Comparison of ENCODE assay signal across 13 cellular contexts in the genomic region with DNA sequence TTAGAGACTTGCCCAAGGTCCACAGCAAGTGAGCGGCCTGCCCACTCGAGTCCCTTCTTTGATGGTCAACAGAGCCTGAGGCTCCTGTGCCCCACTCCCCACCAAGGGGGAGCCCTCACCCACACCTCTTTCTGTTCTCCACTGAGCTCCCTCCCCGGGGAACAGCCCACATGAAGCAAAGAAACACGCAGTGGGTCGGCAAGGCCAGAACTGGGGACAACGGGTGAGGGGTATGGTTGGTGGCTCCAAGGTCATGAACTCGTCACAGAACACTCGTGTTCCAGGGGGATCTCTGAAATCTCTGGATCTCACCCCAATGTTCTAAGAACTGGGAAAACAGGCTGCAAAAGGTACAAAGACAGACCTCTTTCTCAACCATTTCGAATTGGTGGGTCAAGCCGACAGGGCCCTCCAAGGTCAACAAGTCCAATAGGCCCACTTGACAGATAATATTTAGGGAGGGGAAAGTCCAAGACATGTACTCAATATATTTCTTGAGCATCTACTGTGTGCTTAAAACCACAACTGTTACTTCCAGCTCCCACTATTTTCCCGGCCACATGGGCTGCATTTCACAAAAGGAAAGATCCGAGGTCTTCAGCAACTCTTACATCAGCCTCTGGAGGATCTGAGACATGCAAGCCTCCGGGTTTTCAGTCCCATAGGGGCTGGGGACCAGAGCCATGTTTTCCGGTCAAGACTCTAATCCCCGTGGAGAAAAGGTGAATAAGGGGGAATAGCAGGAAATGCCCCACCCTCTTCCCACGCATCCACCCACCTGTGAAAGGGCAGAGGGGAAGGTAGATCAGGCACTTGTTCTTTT. TPM values are rescaled to one million over a fixed set of nuclear protein-coding genes. Genes with fewer than 3 reads are reported as not detected.
DNase-seq lines count a peak whose midpoint lies in the region; ATAC-seq and TF ChIP-seq lines count a peak whose summit lies in the region.
"Had no signal": no experiment of that assay in that cellular context is flagged by ENCODE, and none has a peak within 500 bp of the region (broad histone marks: within the 10 kb centered on the region; RNA-seq: fewer than 3 reads in every experiment).

No MANE protein-coding gene starts in this region.

- DNase-seq in activated naive CD4-positive, alpha-beta T cell treated with anti-CD3 and anti-CD28 coated beads, Interleukin-2, amount 50 U/mL, for 72 hours (ENCODE audit: low spot score in 2 of 2), result no peak
- DNase-seq in activated B cell treated with CpG ODN at 0.5 μM for 24 hours (no peak), NCI-H2081 treated with DMSO at 0.1 percent for 48 hours (lab: John Stamatoyannopoulos, UW) (no peak), NCI-H187 (lab: John Stamatoyannopoulos, UW) (no peak)
- DNase-seq in stimulated activated effector memory CD8-positive, alpha-beta T cell treated with anti-CD3 and anti-CD28 coated beads, Interleukin-12 subunit alpha, Interleukin-12 subunit beta, amount 100 ng/mL, for 72 hours (ENCODE audit: low spot score in 2 of 2), result no peak
- DNase-seq: activated CD4-positive, alpha-beta T cell treated with anti-CD3 and anti-CD28 coated beads, Interleukin-2, amount 10 ng/mL, durations not matched to agents 7 days and 5 days; aorta; NCI-H526 treated with DMSO at 0.1 percent for 48 hours; stimulated activated CD4-positive, alpha-beta T cell treated with anti-CD3 and anti-CD28 coated beads, Interleukin-2, amount 100 ng/mL, for 48 hours had no signal

- H3K4me1 Mint-ChIP-seq in activated naive CD4-positive, alpha-beta T cell treated with anti-CD3 and anti-CD28 coated beads, Interleukin-2, amount 50 U/mL, for 24 hours, result no peaks in the 10 kb centered on the region
- peaks cover 18% of the 10 kb centered on the region for H3K4me1 Mint-ChIP-seq in activated B cell treated with CpG ODN at 0.5 μM for 24 hours
- H3K4me1 Mint-ChIP-seq in stimulated activated effector memory CD8-positive, alpha-beta T cell treated with anti-CD3 and anti-CD28 coated beads, Interleukin-12 subunit alpha, Interleukin-12 subunit beta, amount 100 ng/mL, for 72 hours, result peaks cover 16% of the 10 kb centered on the region

- H3K27me3 Mint-ChIP-seq in activated naive CD4-positive, alpha-beta T cell treated with anti-CD3 and anti-CD28 coated beads, Interleukin-2, amount 50 U/mL, for 24 hours, result peaks cover 3% of the 10 kb centered on the region
- H3K27me3 Mint-ChIP-seq in activated B cell treated with CpG ODN at 0.5 μM for 24 hours, result peaks cover 25% of the 10 kb centered on the region

- H3K9me3 ChIP-seq in iPS-18c (ENCODE audit: control insufficient read depth, insufficient read depth, low read length), result no peaks in the 10 kb centered on the region
- H3K9me3 ChIP-seq: SJSA1 had no signal

- intact Hi-C loops in activated B cell treated with CpG ODN at 0.5 μM for 24 hours (cut with micrococcal nuclease), result no loop called here

- CTCF ChIA-PET in activated B cell treated with CpG ODN at 0.5 μM for 24 hours (lab: Charles Lee), result interaction anchor here (1.0 kb wide), 1 partner anchor 113 kb away, joined by 3 read pairs; a partner anchor contains a TSS

- no peak for TF ChIP-seq CTCF in activated B cell treated with CpG ODN at 0.5 μM for 24 hours (IDR thresholded peaks at IDR 0.05)

- H3K9me3 Mint-ChIP-seq in activated naive CD4-positive, alpha-beta T cell treated with anti-CD3 and anti-CD28 coated beads, Interleukin-2, amount 50 U/mL, for 24 hours, result no peaks in the 10 kb centered on the region
- H3K9me3 Mint-ChIP-seq in activated naive CD4-positive, alpha-beta T cell treated with anti-CD3 and anti-CD28 coated beads, Interleukin-2, amount 50 U/mL, for 72 hours, result no peaks in the 10 kb centered on the region
- no peaks in the 10 kb centered on the region for H3K9me3 Mint-ChIP-seq in activated B cell treated with CpG ODN at 0.5 μM for 24 hours
- no peaks in the 10 kb centered on the region for H3K9me3 Mint-ChIP-seq in stimulated activated effector memory CD8-positive, alpha-beta T cell treated with anti-CD3 and anti-CD28 coated beads, Interleukin-12 subunit alpha, Interleukin-12 subunit beta, amount 100 ng/mL, for 72 hours
- H3K9me3 Mint-ChIP-seq: activated CD4-positive, alpha-beta T cell treated with anti-CD3 and anti-CD28 coated beads, Interleukin-2, amount 10 ng/mL, durations not matched to agents 7 days and 5 days had no signal

- no peak for ATAC-seq in activated naive CD4-positive, alpha-beta T cell treated with anti-CD3 and anti-CD28 coated beads, Interleukin-2, amount 50 U/mL, for 72 hours
- ATAC-seq in activated B cell treated with CpG ODN at 0.5 μM for 24 hours (ENCODE audit: low read depth) (no peak), HG03469 (IDR thresholded peaks at IDR 0.05; ENCODE audit: unreplicated experiment) (no peak)
- ATAC-seq in stimulated activated effector memory CD8-positive, alpha-beta T cell treated with anti-CD3 and anti-CD28 coated beads, Interleukin-12 subunit alpha, Interleukin-12 subunit beta, amount 100 ng/mL, for 72 hours, result no peak

- H3K4me3 ChIP-seq in iPS-18c (ENCODE audit: insufficient read depth, low read depth, low read length), result peak overlapping the region; percentile 73; the same call in 1 of the 2 replicates
- H3K4me3 ChIP-seq: SJSA1 had no signal

- POLR2A ChIA-PET in activated B cell treated with CpG ODN at 0.5 μM for 24 hours (lab: Charles Lee), result interaction anchor here (0.6 kb wide), 1 partner anchor 150 kb away, joined by 4 read pairs; no protein-coding TSS in a partner anchor

- no peaks in the 10 kb centered on the region for H3K36me3 Mint-ChIP-seq in activated naive CD4-positive, alpha-beta T cell treated with anti-CD3 and anti-CD28 coated beads, Interleukin-2, amount 50 U/mL, for 24 hours
- no peaks in the 10 kb centered on the region for H3K36me3 Mint-ChIP-seq in activated naive CD4-positive, alpha-beta T cell treated with anti-CD3 and anti-CD28 coated beads, Interleukin-2, amount 50 U/mL, for 72 hours
- H3K36me3 Mint-ChIP-seq in activated B cell treated with CpG ODN at 0.5 μM for 24 hours (ENCODE audit: low read depth), result no peaks in the 10 kb centered on the region
- peaks cover 17% of the 10 kb centered on the region for H3K36me3 Mint-ChIP-seq in stimulated activated effector memory CD8-positive, alpha-beta T cell treated with anti-CD3 and anti-CD28 coated beads, Interleukin-12 subunit alpha, Interleukin-12 subunit beta, amount 100 ng/mL, for 72 hours

- no peak overlapping the region for H3K27ac Mint-ChIP-seq in activated naive CD4-positive, alpha-beta T cell treated with anti-CD3 and anti-CD28 coated beads, Interleukin-2, amount 50 U/mL, for 24 hours
- H3K27ac Mint-ChIP-seq in activated naive CD4-positive, alpha-beta T cell treated with anti-CD3 and anti-CD28 coated beads, Interleukin-2, amount 50 U/mL, for 72 hours, result no peak overlapping the region
- no peak overlapping the region for H3K27ac Mint-ChIP-seq in activated B cell treated with CpG ODN at 0.5 μM for 24 hours
- H3K27ac Mint-ChIP-seq in stimulated activated effector memory CD8-positive, alpha-beta T cell treated with anti-CD3 and anti-CD28 coated beads, Interleukin-12 subunit alpha, Interleukin-12 subunit beta, amount 100 ng/mL, for 72 hours, result peak overlapping the region; percentile 20
- H3K27ac Mint-ChIP-seq: activated CD4-positive, alpha-beta T cell treated with anti-CD3 and anti-CD28 coated beads, Interleukin-2, amount 10 ng/mL, durations not matched to agents 7 days and 5 days had no signal

- H3K4me3 Mint-ChIP-seq in activated naive CD4-positive, alpha-beta T cell treated with anti-CD3 and anti-CD28 coated beads, Interleukin-2, amount 50 U/mL, for 24 hours, result peak overlapping the region; percentile 65
- H3K4me3 Mint-ChIP-seq in activated B cell treated with CpG ODN at 0.5 μM for 24 hours, result peak overlapping the region; percentile 61
- H3K4me3 Mint-ChIP-seq in stimulated activated effector memory CD8-positive, alpha-beta T cell treated with anti-CD3 and anti-CD28 coated beads, Interleukin-12 subunit alpha, Interleukin-12 subunit beta, amount 100 ng/mL, for 72 hours, result peak overlapping the region; percentile 54

RNA-seq across cellular contexts. Expression of a gene that starts 1.1 kb away (rescaled TPM):
- 1 to 10 TPM in 1 of 2 donors, under 1 TPM in 1; 0.46 to 2.1 TPM for total RNA-seq in activated naive CD4-positive, alpha-beta T cell treated with anti-CD3 and anti-CD28 coated beads, Interleukin-2, amount 50 U/mL, for 72 hours
- 0.54 and 0.60 TPM in 2 replicates for total RNA-seq in activated B cell treated with CpG ODN at 0.5 μM for 24 hours
